ENCODE assay signal across 8 cellular contexts in genomic region chr3:75362086-75362784, GRCh38.
DNase-seq lines count a peak whose midpoint lies in the region; ATAC-seq and TF ChIP-seq lines count a peak whose summit lies in the region.
"Not testable (repeated sequence)": the region's sequence is repeated elsewhere in the genome, so short reads cannot be mapped to it uniquely, and the experiment has no call there.

No MANE protein-coding gene starts in this region.

- ATAC-seq in HCT116, result not testable (repeated sequence)

- H2AK5ac ChIP-seq in trophoblast cell (ENCODE audit: low read length), result not testable (repeated sequence)

- H3K9ac ChIP-seq in HCT116 (ENCODE audit: low read length); trophoblast cell (ENCODE audit: low read length): not testable (repeated sequence)

- H3K9me3 ChIP-seq in AG04450 (ENCODE audit: control insufficient read depth, insufficient read depth, low read length); HCT116 (ENCODE audit: control insufficient read depth in 1 of 2, insufficient read depth in 1 of 2, low read depth in 1 of 2, low read length in 2 of 2); trophoblast cell (ENCODE audit: insufficient read depth, low read depth, low read length): not testable (repeated sequence)

- TF ChIP-seq RAD21 in HCT116 (IDR thresholded peaks at IDR 0.05; ENCODE audit: low read depth), result peak; percentile 38

- intact Hi-C loops in HCT116 (cut with micrococcal nuclease), result not testable (repeated sequence)

- not testable (repeated sequence) for DNase-seq in AG04450 (ENCODE audit: low read depth, low spot score)
- DNase-seq in HCT116 (ENCODE audit: low read depth, low spot score) (peak; percentile 3), NCI-H748 treated with DMSO at 0.1 percent for 48 hours (lab: John Stamatoyannopoulos, UW) (peak; percentile 34), epithelial cell of prostate (ENCODE audit: low read depth, low spot score) (peak; percentile 70), trophoblast cell (peak; percentile 91 to 97)
- peak; percentile 2 to 7 for DNase-seq in activated CD4-positive, alpha-beta T cell treated with anti-CD3 and anti-CD28 coated beads for 4 hours
- peak; percentile 26 for DNase-seq in activated naive CD4-positive, alpha-beta T cell treated with Interleukin-2 at 50 U/mL for 16 hours
- peak; percentile 28 to 38 for DNase-seq in stimulated activated CD8-positive, alpha-beta memory T cell treated with anti-CD3 and anti-CD28 coated beads, Interleukin-15, amount 100 ng/mL, for 48 hours (ENCODE audit: low read depth in 2 of 2)

- H2AFZ ChIP-seq in HCT116 (ENCODE audit: low read depth, low read length, poor library complexity, severe bottlenecking); trophoblast cell (ENCODE audit: insufficient read depth, low read length, poor library complexity): not testable (repeated sequence)

- RAD21 ChIA-PET in HCT116 (lab: Charles Lee; ENCODE audit: low non-redundant PET in 1 of 2, low total read pairs in 2 of 2, uncharacterized antibody in 2 of 2, unreplicated experiment in 2 of 2), result not testable (repeated sequence)

- POLR2A ChIA-PET in AG04450 (lab: Yijun Ruan, JAX); HCT116 (lab: Charles Lee): not testable (repeated sequence)

- H4K20me1 ChIP-seq in HCT116 (ENCODE audit: insufficient read depth), result not testable (repeated sequence)

- H3K23ac ChIP-seq in trophoblast cell (ENCODE audit: low read length), result not testable (repeated sequence)

- not testable (repeated sequence) for H3K79me2 ChIP-seq in HCT116 (ENCODE audit: insufficient read depth, low read length); trophoblast cell (ENCODE audit: control insufficient read depth, insufficient read depth, low read length, poor library complexity)

- H4K12ac ChIP-seq in trophoblast cell (ENCODE audit: low read depth, low read length), result not testable (repeated sequence)

- TF ChIP-seq CTCF in AG04450 (IDR thresholded peaks at IDR 0.05; ENCODE audit: low read depth, low read length) (0 out of 2 replicates have a peak, but pooled peaks have one; percentile 5), HCT116 (IDR thresholded peaks at IDR 0.05 in 2 of 3, conservative IDR thresholded peaks at IDR 0.05 in 1 of 3; ENCODE audit: borderline replicate concordance in 1 of 3, insufficient read depth in 1 of 3, low read depth in 2 of 3, low read length in 2 of 3) (peak in 2 of 3 experiments; percentile 15 to 38; a peak in 1 of 6 replicates)

- not testable (repeated sequence) for H3K27ac ChIP-seq in AG04450 (ENCODE audit: low read depth, low read length); HCT116 (ENCODE audit: low read depth, low read length); epithelial cell of prostate; trophoblast cell (ENCODE audit: low read depth, low read length)

- not testable (repeated sequence) for H3K9me2 ChIP-seq in HCT116 (ENCODE audit: insufficient read depth)

- not testable (repeated sequence) for H3K4ac ChIP-seq in trophoblast cell (ENCODE audit: low read depth, low read length)

- H3K27me3 ChIP-seq in AG04450 (ENCODE audit: control insufficient read depth, insufficient read depth, low read length); HCT116 (ENCODE audit: insufficient read depth, low read length); trophoblast cell (ENCODE audit: insufficient read depth, low read length): not testable (repeated sequence)

- H3K36me3 ChIP-seq in HCT116 (ENCODE audit: control insufficient read depth in 1 of 2, insufficient read depth in 2 of 2, low read length in 2 of 2); trophoblast cell (ENCODE audit: control insufficient read depth in 1 of 2, insufficient read depth in 2 of 2, low read length in 2 of 2): not testable (repeated sequence)

- H4K8ac ChIP-seq in trophoblast cell (ENCODE audit: low read depth, low read length), result not testable (repeated sequence)

- not testable (repeated sequence) for BruUV-seq in HCT116 (replicated peaks; lab: Mats Ljungman, UMichigan)

- H3K79me1 ChIP-seq in trophoblast cell (ENCODE audit: low read length), result not testable (repeated sequence)

- TF ChIP-seq POLR2A in HCT116 (IDR thresholded peaks at IDR 0.05; ENCODE audit: borderline replicate concordance, extremely low read depth, insufficient read depth, insufficient read length), result not testable (repeated sequence)

- H3K4me3 ChIP-seq in AG04450 (ENCODE audit: low read depth, low read length); HCT116 (replicated peaks in 1 of 2; ENCODE audit: low read depth in 1 of 2, low read length in 2 of 2); trophoblast cell (ENCODE audit: low read depth, low read length): not testable (repeated sequence)

- H3K18ac ChIP-seq in trophoblast cell (ENCODE audit: low read length), result not testable (repeated sequence)

- not testable (repeated sequence) for H2BK120ac ChIP-seq in trophoblast cell (ENCODE audit: insufficient read depth, low read length, poor library complexity)

- peak overlapping the region; percentile 25 for H3K4me2 ChIP-seq in HCT116 (ENCODE audit: low read length)
- H3K4me2 ChIP-seq in trophoblast cell (ENCODE audit: low read length), result not testable (repeated sequence)

- not testable (repeated sequence) for H2BK12ac ChIP-seq in trophoblast cell (ENCODE audit: low read length)

- not testable (repeated sequence) for H3K14ac ChIP-seq in trophoblast cell (ENCODE audit: low read length)

- not testable (repeated sequence) for H2BK5ac ChIP-seq in trophoblast cell (ENCODE audit: low read depth, low read length, poor library complexity)

- no CpG with 5 or more reads among the region's 16 CpGs for WGBS in trophoblast cell (ENCODE audit: extremely low coverage, insufficient coverage, insufficient read length)

- CTCF ChIA-PET in AG04450 (lab: Charles Lee); HCT116 (lab: Charles Lee): not testable (repeated sequence)

- not testable (repeated sequence) for H3K4me1 ChIP-seq in HCT116 (ENCODE audit: control insufficient read depth in 1 of 2, insufficient read depth in 2 of 2, low read length in 2 of 2)
- peaks cover 12 to 13% of the 10 kb centered on the region in 2 experiments for H3K4me1 ChIP-seq in trophoblast cell (ENCODE audit: control insufficient read depth in 1 of 2, insufficient read depth in 2 of 2, low read length in 2 of 2)

- not testable (repeated sequence) for H4K91ac ChIP-seq in trophoblast cell (ENCODE audit: low read depth, low read length)
